In genomic region chr12:128339669-128340068, GRCh38 we compare ENCODE assay signal across 20 cellular contexts.
DNase-seq lines count a peak whose midpoint lies in the region; ATAC-seq and TF ChIP-seq lines count a peak whose summit lies in the region.
"Had no signal": no experiment of that assay in that cellular context is flagged by ENCODE, and none has a peak within 500 bp of the region (broad histone marks: within the 10 kb centered on the region; RNA-seq: fewer than 3 reads in every experiment).

No MANE protein-coding gene starts in this region.

- H3K27me3 Mint-ChIP-seq in neural crest cell (ENCODE audit: low read depth): peaks cover 35% of the 10 kb centered on the region

- no peak for DNase-seq in Right ventricle myocardium superior
- DNase-seq in right atrium auricular region (ENCODE audit: low spot score): no peak
- DNase-seq in neural crest cell (ENCODE audit: low read depth, low spot score): no peak
- DNase-seq in NCI-H446 treated with DMSO at 0.1 percent for 48 hours (lab: John Stamatoyannopoulos, UW): no peak
- DNase-seq in left lung: no peak
- DNase-seq: AML-193; C1 segment of cervical spinal cord; CD8-positive, alpha-beta T cell; DND-41; GM23248; HCEC 1CT; KG1; NCI-H2029 treated with DMSO at 0.1 percent for 48 hours; NCI-H2171; NCI-H345; Peyer's patch had no signal

- H3K27ac ChIP-seq in right atrium auricular region (no peak overlapping the region), left lung (no peak overlapping the region)
- H3K27ac ChIP-seq: GM23248, Peyer's patch, SJSA1 had no signal

- H3K4me3 Mint-ChIP-seq in neural crest cell: peak overlapping the region; percentile 46
- H3K4me3 Mint-ChIP-seq: CD8-positive, alpha-beta T cell had no signal

- no peaks in the 10 kb centered on the region for H3K9me3 ChIP-seq in right atrium auricular region
- no peaks in the 10 kb centered on the region for H3K9me3 ChIP-seq in iPS-15b (ENCODE audit: control insufficient read depth, insufficient read depth, low read length)
- H3K9me3 ChIP-seq in left lung: peaks cover 0 to 3% of the 10 kb centered on the region in 2 donors
- H3K9me3 ChIP-seq: Peyer's patch, SJSA1 had no signal

- intact Hi-C loops in Right ventricle myocardium superior (cut with DNase I): no loop called here
- intact Hi-C loops in left lung (cut with DNase I): no loop called here

- H3K27me3 ChIP-seq in right atrium auricular region (no peaks in the 10 kb centered on the region), iPS-15b (ENCODE audit: control insufficient read depth, insufficient read depth, low read length) (peaks cover 14% of the 10 kb centered on the region), left lung (peaks cover 0 to 47% of the 10 kb centered on the region in 2 donors)
- H3K27me3 ChIP-seq: Peyer's patch, SJSA1 had no signal

- no peak for TF ChIP-seq CTCF in right atrium auricular region (IDR thresholded peaks at IDR 0.05)
- no peak for TF ChIP-seq CTCF in neural crest cell (conservative IDR thresholded peaks at IDR 0.05)
- TF ChIP-seq CTCF in left lung (IDR thresholded peaks at IDR 0.05): no peak

- peaks cover 0 to 14% of the 10 kb centered on the region in 2 donors for H3K4me1 ChIP-seq in right atrium auricular region
- H3K4me1 ChIP-seq in iPS-15b (ENCODE audit: control insufficient read depth, insufficient read depth, low read length): peaks cover 25% of the 10 kb centered on the region
- H3K4me1 ChIP-seq in left lung: peaks cover 0 to 4% of the 10 kb centered on the region in 2 donors
- H3K4me1 ChIP-seq: Peyer's patch, SJSA1 had no signal

- peak overlapping the region; percentile 0 for H3K27ac Mint-ChIP-seq in neural crest cell (ENCODE audit: unreplicated experiment)
- H3K27ac Mint-ChIP-seq: CD8-positive, alpha-beta T cell had no signal

- H3K9ac ChIP-seq in iPS-15b (ENCODE audit: low read depth, low read length): no peak overlapping the region
- H3K9ac ChIP-seq: GM23248 had no signal

- H3K36me3 ChIP-seq in right atrium auricular region (no peaks in the 10 kb centered on the region), iPS-15b (ENCODE audit: control insufficient read depth, insufficient read depth, low read length) (no peaks in the 10 kb centered on the region), left lung (no peaks in the 10 kb centered on the region)
- H3K36me3 ChIP-seq: Peyer's patch, SJSA1 had no signal

- H3K4me3 ChIP-seq in right atrium auricular region: no peak overlapping the region
- peak overlapping the region; percentile 37 for H3K4me3 ChIP-seq in iPS-15b (ENCODE audit: low read depth, low read length)
- H3K4me3 ChIP-seq in left lung: no peak overlapping the region
- H3K4me3 ChIP-seq: GM12878, GM23248, Peyer's patch, SJSA1 had no signal

- peaks cover 2% of the 10 kb centered on the region for H3K9me3 Mint-ChIP-seq in neural crest cell

- H3K36me3 Mint-ChIP-seq in neural crest cell (ENCODE audit: low read depth): no peaks in the 10 kb centered on the region
- H3K36me3 Mint-ChIP-seq: CD8-positive, alpha-beta T cell had no signal

- peak; percentile 53 for ATAC-seq in Right ventricle myocardium superior (ENCODE audit: poor library complexity)
- ATAC-seq in GM18873 (IDR thresholded peaks at IDR 0.05; ENCODE audit: low FRiP score, unreplicated experiment): no peak
- no peak for ATAC-seq in left lung
- ATAC-seq: CD8-positive, alpha-beta T cell; GM12878 had no signal

- H3K4me1 Mint-ChIP-seq in neural crest cell: peaks cover 45% of the 10 kb centered on the region
